ENCODE assay signal across 17 cellular contexts in genomic region chr6:116629467-116630063, GRCh38.
DNase-seq lines count a peak whose midpoint lies in the region; TF ChIP-seq lines count a peak whose summit lies in the region.
"Had no signal": no experiment of that assay in that cellular context is flagged by ENCODE, and none has a peak within 500 bp of the region (broad histone marks: within the 10 kb centered on the region; RNA-seq: fewer than 3 reads in every experiment).

No MANE protein-coding gene starts in this region.

- no peaks in the 10 kb centered on the region for H3K79me2 ChIP-seq in OCI-LY3 (ENCODE audit: low read length)

- POLR2A ChIA-PET in HEK293 (lab: Yijun Ruan, JAX) = no interaction called here
- POLR2A ChIA-PET in GM10248 (lab: Yijun Ruan, JAX) = no interaction called here

- peak overlapping the region; percentile 52 for H3K4me2 ChIP-seq in OCI-LY3 (ENCODE audit: low read length)
- H3K4me2 ChIP-seq: GM23338 had no signal

- H3K4me1 ChIP-seq in HEK293 (ENCODE audit: control insufficient read depth, insufficient read depth, low read length) (no peaks in the 10 kb centered on the region), OCI-LY3 (ENCODE audit: low read length) (peaks cover 11% of the 10 kb centered on the region)
- H3K4me1 ChIP-seq: left lung, uterus had no signal

- H4K20me1 ChIP-seq in OCI-LY3 (ENCODE audit: insufficient read depth, low read length) = no peaks in the 10 kb centered on the region

- peak; percentile 27 for DNase-seq in left kidney (ENCODE audit: low read depth, low spot score)
- no peak for DNase-seq in GM10248 (ENCODE audit: extremely low spot score)
- no peak for DNase-seq in DMS79 (lab: John Stamatoyannopoulos, UW)
- DNase-seq in stimulated activated CD4-positive, alpha-beta T cell treated with anti-CD3 and anti-CD28 coated beads, Interleukin-15, amount 100 ng/mL, for 24 hours = no peak
- DNase-seq: activated CD4-positive, alpha-beta T cell treated with anti-CD3 and anti-CD28 coated beads, Interleukin-2, amount 50 U/mL, for 48 hours; activated T-cell treated with anti-CD3 and anti-CD28 coated beads, Interleukin-2, amount 50 U/mL, for 48 hours; caudate nucleus; effector memory CD8-positive, alpha-beta T cell; left lung; NCI-H2081 treated with DMSO at 0.1 percent for 48 hours; NCI-H69; SHP77; uterus had no signal

- H3K9ac ChIP-seq in OCI-LY3 (ENCODE audit: low read length) = no peak overlapping the region

- TF ChIP-seq CTCF in HEK293 (tag by site-specific recombination; IDR thresholded peaks at IDR 0.05) = no peak
- TF ChIP-seq CTCF in OCI-LY3 (IDR thresholded peaks at IDR 0.05; ENCODE audit: low read depth, low read length) = no peak
- no peak for TF ChIP-seq CTCF in GM10248 (IDR thresholded peaks at IDR 0.05; ENCODE audit: control extremely low read depth, extremely low read depth, low read depth, missing control alignments)

- no peak overlapping the region for H2AFZ ChIP-seq in OCI-LY3 (ENCODE audit: low read depth, low read length)
- H2AFZ ChIP-seq: GM23338 had no signal

- H3K9me3 ChIP-seq in HEK293 (ENCODE audit: control insufficient read depth, insufficient read depth, low read depth, low read length) (no peaks in the 10 kb centered on the region), OCI-LY3 (ENCODE audit: insufficient read depth, low read length) (no peaks in the 10 kb centered on the region)
- H3K9me3 ChIP-seq: left lung, uterus had no signal

- H3K27me3 ChIP-seq in OCI-LY3 (ENCODE audit: low read depth, low read length) = no peaks in the 10 kb centered on the region
- H3K27me3 ChIP-seq: left lung, uterus had no signal

- CTCF ChIA-PET in HEK293 (lab: Yijun Ruan, JAX) (interaction anchor here (1.5 kb wide), 1 partner anchor 15 kb away, joined by 5 read pairs; no protein-coding TSS in a partner anchor), GM10248 (lab: Yijun Ruan, JAX) (interaction anchor here (0.9 to 1.8 kb wide), 3 partner anchors 12 to 15 kb away, joined by 3 to 5 read pairs (median 4); partner anchors contain the start of gene RSPH4A)

- no peak overlapping the region for H3K4me3 ChIP-seq in HEK293 (ENCODE audit: low read depth, low read length)
- 0 out of 2 replicates have a peak overlapping the region, but pooled peaks have one; percentile 15 for H3K4me3 ChIP-seq in OCI-LY3 (ENCODE audit: low read length)
- H3K4me3 ChIP-seq: GM23338, left lung, uterus had no signal

- H3K27ac ChIP-seq in HEK293 (ENCODE audit: extremely low read depth, low read depth, low read length) = no peak overlapping the region
- no peak overlapping the region for H3K27ac ChIP-seq in OCI-LY3 (ENCODE audit: low read length)
- H3K27ac ChIP-seq: C4-2B, left lung, uterus had no signal

- H3K36me3 ChIP-seq in HEK293 (ENCODE audit: control insufficient read depth in 2 of 2, insufficient read depth in 1 of 2, low read length in 2 of 2) (peaks cover 7 to 39% of the 10 kb centered on the region in 2 experiments; a peak in 2 of 3 replicates), OCI-LY3 (replicated peaks; ENCODE audit: low read depth, low read length) (peaks cover under 1% of the 10 kb centered on the region)
- H3K36me3 ChIP-seq: uterus had no signal

TF ChIP-seq in HEK293, 187 proteins besides CTCF, POLR2A, EP300 and RAD21:
- TF ChIP-seq ZNF513 (tag by site-specific recombination; IDR thresholded peaks at IDR 0.05) (peak; percentile 75), ZNF518A (tag by site-specific recombination; conservative IDR thresholded peaks at IDR 0.05; ENCODE audit: low read depth) (no peak)
